In the genomic region with DNA sequence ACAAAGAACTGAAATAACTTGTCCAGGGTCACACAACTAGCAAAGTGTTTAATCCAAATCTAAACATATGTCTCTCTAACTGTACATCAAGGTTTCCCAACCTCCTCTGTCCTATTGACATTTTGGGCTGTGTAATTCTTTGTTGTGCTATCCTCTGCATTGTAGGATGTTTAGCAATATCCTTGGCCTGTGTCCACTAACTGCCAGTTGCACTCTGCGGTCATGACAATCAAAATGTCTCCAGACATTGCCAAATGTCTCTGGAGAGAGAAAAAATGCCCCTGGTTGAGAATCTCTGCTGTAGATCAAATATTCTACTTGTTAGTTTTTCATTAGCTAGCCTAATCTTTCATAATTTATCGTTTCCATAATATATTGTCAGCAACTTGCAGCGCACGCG, we compare ENCODE assay signal across 16 cellular contexts.
DNase-seq lines count a peak whose midpoint lies in the region; ATAC-seq and TF ChIP-seq lines count a peak whose summit lies in the region.
"Had no signal": no experiment of that assay in that cellular context is flagged by ENCODE, and none has a peak within 500 bp of the region (broad histone marks: within the 10 kb centered on the region; RNA-seq: fewer than 3 reads in every experiment).

No MANE protein-coding gene starts in this region.

- no peaks in the 10 kb centered on the region for H4K20me1 ChIP-seq in osteoblast (ENCODE audit: insufficient read depth, low read length)
- H4K20me1 ChIP-seq in PC-9 (ENCODE audit: insufficient read depth): no peaks in the 10 kb centered on the region

- H3K27me3 ChIP-seq in HL-60 (ENCODE audit: insufficient read depth, poor library complexity, severe bottlenecking): no peaks in the 10 kb centered on the region
- no peaks in the 10 kb centered on the region for H3K27me3 ChIP-seq in osteoblast (ENCODE audit: insufficient read depth, low read length)
- no peaks in the 10 kb centered on the region for H3K27me3 ChIP-seq in PC-9 (ENCODE audit: insufficient read depth, low read depth)
- H3K27me3 ChIP-seq: esophagus muscularis mucosa had no signal

- H3K9me2 ChIP-seq in PC-9 (ENCODE audit: insufficient read depth): no peaks in the 10 kb centered on the region

- H3K4me1 ChIP-seq in osteoblast (ENCODE audit: insufficient read depth, low read length) (peaks cover 22% of the 10 kb centered on the region), PC-9 (replicated peaks; ENCODE audit: insufficient read depth) (no peaks in the 10 kb centered on the region)

- H3F3A ChIP-seq in PC-9 (ENCODE audit: insufficient read depth, low read depth): no peaks in the 10 kb centered on the region

- H3K4me2 ChIP-seq in osteoblast (ENCODE audit: insufficient read depth, low read length) (peak overlapping the region; percentile 75), PC-9 (no peak overlapping the region)

- H2AFZ ChIP-seq in osteoblast (ENCODE audit: low read length) (no peak overlapping the region), PC-9 (no peak overlapping the region)

- POLR2A ChIA-PET in PC-9 (lab: Charles Lee; ENCODE audit: unreplicated experiment): no interaction called here

- BruUV-seq in PC-9 (replicated peaks; lab: Mats Ljungman, UMichigan): no TSS peak

- CTCF ChIA-PET in PC-9 (lab: Charles Lee): no interaction called here

- ATAC-seq in Right ventricle myocardium superior (ENCODE audit: poor library complexity) (no peak), GM18519 (IDR thresholded peaks at IDR 0.05; ENCODE audit: low FRiP score, unreplicated experiment) (no peak)
- ATAC-seq: activated T-cell treated with anti-CD3 and anti-CD28 coated beads, Interleukin-2, amount 50 U/mL, for 4 hours; GM12878; left lobe of liver had no signal

- H3K27ac ChIP-seq in HL-60 (replicated peaks): peak overlapping the region; percentile 56
- no peak overlapping the region for H3K27ac ChIP-seq in osteoblast (ENCODE audit: low read depth, low read length)
- no peak overlapping the region for H3K27ac ChIP-seq in PC-9
- H3K27ac ChIP-seq: C4-2B, coronary artery, esophagus muscularis mucosa had no signal

- peak overlapping the region; percentile 3 for H3K4me3 ChIP-seq in HL-60 (replicated peaks; ENCODE audit: insufficient read depth, low read length)
- no peak overlapping the region for H3K4me3 ChIP-seq in cardiac fibroblast (replicated peaks in 1 of 2; ENCODE audit: low read depth in 2 of 2, low read length in 2 of 2)
- H3K4me3 ChIP-seq in osteoblast (ENCODE audit: insufficient read depth, low read length): peak overlapping the region; percentile 31
- H3K4me3 ChIP-seq in PC-9: no peak overlapping the region
- H3K4me3 ChIP-seq: coronary artery, esophagus muscularis mucosa, GM12878 had no signal

- DNase-seq in HL-60 (ENCODE audit: low read depth in 1 of 2, low spot score in 1 of 2) (peak; percentile 67 to 87), NOMO-1 (lab: John Stamatoyannopoulos, UW; ENCODE audit: unreplicated experiment in 2 of 2) (peak; percentile 84 to 97), cardiac fibroblast (ENCODE audit: low read depth in 2 of 2) (peak; percentile 15 to 82), osteoblast (ENCODE audit: insufficient read length, low spot score, missing footprints) (no peak), Right ventricle myocardium superior (no peak), PC-9 (no peak)
- DNase-seq: activated T-cell treated with anti-CD3 and anti-CD28 coated beads, Interleukin-2, amount 50 U/mL, for 4 hours; KG1; NCI-H187 treated with DMSO at 0.1 percent for 48 hours; NCI-H774 had no signal

- intact Hi-C loops in Right ventricle myocardium superior (cut with DNase I): no loop called here
- intact Hi-C loops in PC-9 (cut with micrococcal nuclease; ENCODE audit: unreplicated experiment): no loop called here

- H3K36me3 ChIP-seq in osteoblast (ENCODE audit: insufficient read depth, low read length) (no peaks in the 10 kb centered on the region), PC-9 (ENCODE audit: low read depth) (no peaks in the 10 kb centered on the region)
- H3K36me3 ChIP-seq: esophagus muscularis mucosa had no signal

- H3K9me3 ChIP-seq in osteoblast (ENCODE audit: low read depth, low read length): no peaks in the 10 kb centered on the region
- H3K9me3 ChIP-seq in PC-9 (ENCODE audit: insufficient read depth, low read depth): no peaks in the 10 kb centered on the region
- H3K9me3 ChIP-seq: esophagus muscularis mucosa had no signal

- TF ChIP-seq CTCF in HL-60 (IDR thresholded peaks at IDR 0.05; ENCODE audit: insufficient read depth, low read length) (no peak), cardiac fibroblast (IDR thresholded peaks at IDR 0.05; ENCODE audit: low read depth, low read length) (no peak), osteoblast (IDR thresholded peaks at IDR 0.05; ENCODE audit: extremely low read depth, low read depth, low read length) (no peak), PC-9 (conservative IDR thresholded peaks at IDR 0.05) (no peak)

- no peaks in the 10 kb centered on the region for H3K79me2 ChIP-seq in osteoblast (ENCODE audit: insufficient read depth, low read length)
- H3K79me2 ChIP-seq in PC-9 (ENCODE audit: low read depth): no peaks in the 10 kb centered on the region

Comparison
In these comparisons a context has a peak if more than half of its experiments do, and no peak if none do; other contexts are left out.
1. DNase-seq: peak in HL-60 (2 of 2), NOMO-1 (2 of 2) and cardiac fibroblast (2 of 2); none in osteoblast (single experiment), Right ventricle myocardium superior (single experiment) and PC-9 (0 of 2).
2. H3K4me3 ChIP-seq: peak in HL-60 (single experiment) and osteoblast (single experiment); none in cardiac fibroblast (0 of 2) and PC-9 (single experiment).